10 cellular contexts compared by ENCODE assay signal in the genomic region with DNA sequence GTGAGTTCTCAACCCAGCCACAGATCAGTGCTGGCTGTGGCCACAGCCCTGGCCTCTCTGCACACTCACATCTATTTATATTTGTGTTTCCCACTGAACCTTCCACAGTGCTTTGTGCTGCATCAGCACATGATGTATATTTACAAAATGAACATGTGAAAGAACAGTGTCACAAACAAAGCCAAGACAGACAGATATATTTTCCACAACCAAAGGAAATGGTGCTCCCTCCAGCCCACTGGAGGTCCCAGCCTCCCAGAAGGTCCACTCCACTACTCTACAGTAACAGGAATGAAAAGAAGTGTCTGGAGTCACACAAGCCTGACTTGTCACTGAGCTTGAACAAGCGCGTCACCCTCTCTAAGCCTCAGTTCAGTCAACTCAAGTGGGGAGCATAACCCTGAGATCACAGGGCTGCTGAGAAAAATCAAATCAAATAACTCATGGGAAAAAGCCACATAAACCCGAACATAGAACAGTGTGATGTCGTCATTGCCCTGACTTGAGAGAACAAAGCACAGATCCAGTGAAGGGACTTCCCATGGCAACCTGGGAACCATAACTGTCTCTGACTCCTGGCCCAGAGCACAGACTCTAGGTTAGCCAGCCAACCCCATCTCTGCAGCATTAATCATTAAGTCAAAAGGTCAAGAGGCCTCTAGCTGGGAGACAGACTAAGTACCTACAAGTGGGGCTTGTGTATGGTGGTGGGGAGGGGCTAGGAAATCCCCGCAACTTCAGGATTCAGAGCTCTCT.
DNase-seq lines count a peak whose midpoint lies in the region; ATAC-seq, FAIRE-seq and TF ChIP-seq lines count a peak whose summit lies in the region.
"Had no signal": no experiment of that assay in that cellular context is flagged by ENCODE, and none has a peak within 500 bp of the region (broad histone marks: within the 10 kb centered on the region; RNA-seq: fewer than 3 reads in every experiment).

No MANE protein-coding gene starts in this region.

- intact Hi-C loops in cardiac septum (cut with DNase I) = no loop called here

- H3K27me3 ChIP-seq in GM23248 (replicated peaks; ENCODE audit: insufficient read depth) = no peaks in the 10 kb centered on the region

- no peaks in the 10 kb centered on the region for H4K20me1 ChIP-seq in GM23248 (ENCODE audit: insufficient read depth)

- H2AFZ ChIP-seq in GM23248 = no peak overlapping the region

- no peak for ATAC-seq in natural killer cell treated with Interleukin-12 subunit alpha and Interleukin-12 subunit beta and Interleukin-15 and Interleukin-18, amount 100 ng/mL, for 72 hours

- H3F3A ChIP-seq in GM23248 (ENCODE audit: insufficient read depth) = no peaks in the 10 kb centered on the region

- DNase-seq in GM23248 = peak; percentile 30
- DNase-seq in NCI-H2227 treated with DMSO at 0.1 percent for 48 hours (lab: John Stamatoyannopoulos, UW) = peak; percentile 37
- DNase-seq in cardiac septum (ENCODE audit: low spot score) = peak; percentile 29
- DNase-seq in retinal pigment epithelial cell (ENCODE audit: low read depth) = peak; percentile 52
- no peak for DNase-seq in frontal cortex (ENCODE audit: low spot score in 2 of 2)
- no peak for DNase-seq in natural killer cell treated with Interleukin-12 subunit alpha and Interleukin-12 subunit beta and Interleukin-15 and Interleukin-18, amount 100 ng/mL, for 72 hours (ENCODE audit: low spot score)
- no peak for DNase-seq in foreskin melanocyte
- DNase-seq: activated T-cell treated with anti-CD3 and anti-CD28 coated beads, Interleukin-2, amount 50 U/mL, for 1 hour; T-helper 9 cell had no signal

- peaks cover 6 to 10% of the 10 kb centered on the region in 2 donors for H3K27me3 Mint-ChIP-seq in natural killer cell treated with Interleukin-12 subunit alpha and Interleukin-12 subunit beta and Interleukin-15 and Interleukin-18, amount 100 ng/mL, for 72 hours

- no peaks in the 10 kb centered on the region for H3K9me3 ChIP-seq in GM23248 (ENCODE audit: low read depth)

- no peak overlapping the region for H3K4me3 Mint-ChIP-seq in natural killer cell treated with Interleukin-12 subunit alpha and Interleukin-12 subunit beta and Interleukin-15 and Interleukin-18, amount 100 ng/mL, for 72 hours

- in situ Hi-C loops in GM23248 (cut with MboI) = no loop called here

- H3K4me1 Mint-ChIP-seq in natural killer cell treated with Interleukin-12 subunit alpha and Interleukin-12 subunit beta and Interleukin-15 and Interleukin-18, amount 100 ng/mL, for 72 hours (ENCODE audit: low read depth in 2 of 2) = no peaks in the 10 kb centered on the region

- H3K9me3 Mint-ChIP-seq in natural killer cell treated with Interleukin-12 subunit alpha and Interleukin-12 subunit beta and Interleukin-15 and Interleukin-18, amount 100 ng/mL, for 72 hours = no peaks in the 10 kb centered on the region

- H3K4me3 ChIP-seq in GM23248 (no peak overlapping the region), retinal pigment epithelial cell (ENCODE audit: low read length) (no peak overlapping the region)

- WGBS in GM23248 (ENCODE audit: low coverage in 1 of 2, low lambda C conversion rate in 2 of 2, missing lambda C conversion rate in 2 of 2), 2 experiments = 58 to 61% methylated on average over 5 of the region's 5 CpGs

- H3K36me3 Mint-ChIP-seq in natural killer cell treated with Interleukin-12 subunit alpha and Interleukin-12 subunit beta and Interleukin-15 and Interleukin-18, amount 100 ng/mL, for 72 hours = no peaks in the 10 kb centered on the region

- H3K9me2 ChIP-seq in GM23248 (ENCODE audit: insufficient read depth) = no peaks in the 10 kb centered on the region

- no peaks in the 10 kb centered on the region for H3K79me2 ChIP-seq in GM23248 (ENCODE audit: insufficient read depth)

- H3K4me1 ChIP-seq in GM23248 (ENCODE audit: insufficient read depth) = no peaks in the 10 kb centered on the region

- no peak overlapping the region for H3K4me2 ChIP-seq in GM23248 (ENCODE audit: unreplicated experiment)

- no peak overlapping the region for H3K27ac ChIP-seq in GM23248

- no peak for FAIRE-seq in frontal cortex (lab: Jason Lieb, UNC)
- FAIRE-seq: colon had no signal

- no peak overlapping the region for H3K27ac Mint-ChIP-seq in natural killer cell treated with Interleukin-12 subunit alpha and Interleukin-12 subunit beta and Interleukin-15 and Interleukin-18, amount 100 ng/mL, for 72 hours

- TF ChIP-seq CTCF in retinal pigment epithelial cell (conservative IDR thresholded peaks at IDR 0.05; ENCODE audit: low read depth, low read length) = no peak

- no peaks in the 10 kb centered on the region for H3K36me3 ChIP-seq in GM23248 (ENCODE audit: low read depth)

- H3K9ac ChIP-seq in GM23248 = no peak overlapping the region

Comparison
In these comparisons a context has a peak if more than half of its experiments do, and no peak if none do; other contexts are left out.
1. DNase-seq: peak in GM23248 (single experiment), NCI-H2227 treated with DMSO at 0.1 percent for 48 hours (single experiment), cardiac septum (single experiment) and retinal pigment epithelial cell (single experiment); none in frontal cortex (0 of 2), natural killer cell treated with Interleukin-12 subunit alpha and Interleukin-12 subunit beta and Interleukin-15 and Interleukin-18, amount 100 ng/mL, for 72 hours (single experiment) and foreskin melanocyte (single experiment).